Comparison of ENCODE assay signal across 22 cellular contexts in the genomic region with DNA sequence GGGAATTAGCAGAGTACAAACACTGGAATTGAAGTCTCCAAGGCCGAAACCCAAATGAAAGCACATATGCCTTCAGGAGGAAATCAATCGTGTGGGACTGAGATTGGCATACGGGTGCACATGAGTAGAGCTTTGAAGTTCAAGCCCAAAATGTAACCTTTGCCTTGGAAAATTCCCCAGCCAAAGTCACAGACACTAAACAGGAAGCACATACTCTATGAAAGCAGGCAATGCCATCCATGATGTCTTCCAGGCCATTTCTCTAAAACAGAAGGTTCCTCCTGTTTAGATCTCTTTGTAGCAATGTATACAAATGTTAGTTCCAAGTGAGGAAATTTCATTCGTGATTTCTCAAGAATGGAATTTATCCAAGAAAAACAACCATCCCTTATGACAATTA.
DNase-seq lines count a peak whose midpoint lies in the region; ATAC-seq, FAIRE-seq and TF ChIP-seq lines count a peak whose summit lies in the region.
"Had no signal": no experiment of that assay in that cellular context is flagged by ENCODE, and none has a peak within 500 bp of the region (broad histone marks: within the 10 kb centered on the region; RNA-seq: fewer than 3 reads in every experiment).

No MANE protein-coding gene starts in this region.

- H3K4me2 ChIP-seq in A549, result no peak overlapping the region
- H3K4me2 ChIP-seq: BLaER1 had no signal

- no peaks in the 10 kb centered on the region for H3K36me3 Mint-ChIP-seq in activated naive CD8-positive, alpha-beta T cell treated with anti-CD3 and anti-CD28 coated beads for 36 hours
- H3K36me3 Mint-ChIP-seq: CD4-positive, CD25-positive, alpha-beta regulatory T cell; CD8-positive, alpha-beta T cell had no signal

- H3K27me3 Mint-ChIP-seq in activated naive CD8-positive, alpha-beta T cell treated with anti-CD3 and anti-CD28 coated beads for 36 hours, result peaks cover 5% of the 10 kb centered on the region
- H3K27me3 Mint-ChIP-seq: B cell; CD4-positive, CD25-positive, alpha-beta regulatory T cell had no signal

- intact Hi-C loops in right lobe of liver (cut with DNase I), result no loop called here

- H3K4me1 ChIP-seq in A549, result peaks cover 12% of the 10 kb centered on the region; the same call in 1 of the 3 replicates
- H3K4me1 ChIP-seq in right lobe of liver, result no peaks in the 10 kb centered on the region
- H3K4me1 ChIP-seq in suprapubic skin, result no peaks in the 10 kb centered on the region
- H3K4me1 ChIP-seq: Caco-2 had no signal

- POLR2A ChIA-PET in A549 (lab: Yijun Ruan, JAX), result no interaction called here

- H3K9me3 ChIP-seq in A549, result no peaks in the 10 kb centered on the region
- no peaks in the 10 kb centered on the region for H3K9me3 ChIP-seq in right lobe of liver
- H3K9me3 ChIP-seq in suprapubic skin, result no peaks in the 10 kb centered on the region
- H3K9me3 ChIP-seq: Caco-2 had no signal

- H3K4me3 Mint-ChIP-seq in activated naive CD8-positive, alpha-beta T cell treated with anti-CD3 and anti-CD28 coated beads for 36 hours, result no peak overlapping the region
- H3K4me3 Mint-ChIP-seq: B cell; CD4-positive, CD25-positive, alpha-beta regulatory T cell; CD8-positive, alpha-beta T cell had no signal

- H3K27me3 ChIP-seq in right lobe of liver (no peaks in the 10 kb centered on the region), suprapubic skin (no peaks in the 10 kb centered on the region)

- peak; percentile 18 for FAIRE-seq in A549 (lab: Jason Lieb, UNC)
- FAIRE-seq in GM19239 (lab: Jason Lieb, UNC), result peak; percentile 73
- FAIRE-seq: G401.6, GM12892, H1 had no signal

- WGBS in A549 (ENCODE audit: missing lambda C conversion rate), result 63% methylated on average over 4 of the region's 4 CpGs
- 39% methylated on average over 4 of the region's 4 CpGs for WGBS in right lobe of liver (ENCODE audit: insufficient coverage, low coverage, low lambda C conversion rate, missing lambda C conversion rate)
- WGBS in suprapubic skin, result 69% methylated on average over 4 of the region's 4 CpGs

- no peak for DNase-seq in A549 (ENCODE audit: low read depth in 1 of 2, low spot score in 1 of 2)
- DNase-seq in GM19239 (ENCODE audit: insufficient read length, low spot score), result no peak
- peak; percentile 43 for DNase-seq in fibroblast of gingiva (ENCODE audit: low read depth)
- DNase-seq in right lobe of liver, result no peak
- no peak for DNase-seq in activated naive CD8-positive, alpha-beta T cell treated with anti-CD3 and anti-CD28 coated beads for 36 hours
- no peak for DNase-seq in NCI-H446 treated with DMSO at 0.1 percent for 48 hours (lab: John Stamatoyannopoulos, UW)
- DNase-seq in suprapubic skin (ENCODE audit: low spot score in 2 of 2), result no peak
- no peak for DNase-seq in NCI-H1417 treated with DMSO at 0.1 percent for 48 hours (lab: John Stamatoyannopoulos, UW)
- DNase-seq: Caco-2; CD4-positive, CD25-positive, alpha-beta regulatory T cell; CD8-positive, alpha-beta T cell; DMS153; DND-41; GM23248; H7; HCEC 1CT had no signal

- H3K36me3 ChIP-seq in right lobe of liver, result no peaks in the 10 kb centered on the region
- no peaks in the 10 kb centered on the region for H3K36me3 ChIP-seq in suprapubic skin
- H3K36me3 ChIP-seq: BLaER1 had no signal

- no peaks in the 10 kb centered on the region for H3K4me1 Mint-ChIP-seq in activated naive CD8-positive, alpha-beta T cell treated with anti-CD3 and anti-CD28 coated beads for 36 hours
- H3K4me1 Mint-ChIP-seq: B cell; CD4-positive, CD25-positive, alpha-beta regulatory T cell had no signal

- no peak for TF ChIP-seq CTCF in A549 (IDR thresholded peaks at IDR 0.05)
- TF ChIP-seq CTCF in right lobe of liver (IDR thresholded peaks at IDR 0.05), result no peak
- TF ChIP-seq CTCF in suprapubic skin (IDR thresholded peaks at IDR 0.05), result no peak

- H3K27ac ChIP-seq in A549 (no peak overlapping the region), right lobe of liver (no peak overlapping the region), suprapubic skin (no peak overlapping the region)
- H3K27ac ChIP-seq: BLaER1, C4-2B, GM23248 had no signal

- ATAC-seq in A549, result no peak
- peak; percentile 32 to 69 (median 63) for ATAC-seq in right lobe of liver
- ATAC-seq: CD8-positive, alpha-beta T cell had no signal

- TF ChIP-seq RAD21 in A549 (conservative IDR thresholded peaks at IDR 0.05 in 1 of 2, IDR thresholded peaks at IDR 0.05 in 1 of 2), result no peak

- H3K4me3 ChIP-seq in A549 (no peak overlapping the region), right lobe of liver (no peak overlapping the region), suprapubic skin (no peak overlapping the region)
- H3K4me3 ChIP-seq: BLaER1, GM23248 had no signal

- no peak for TF ChIP-seq EP300 in A549 (IDR thresholded peaks at IDR 0.05)
- TF ChIP-seq EP300 in suprapubic skin (IDR thresholded peaks at IDR 0.05), result no peak

- H3K9me3 Mint-ChIP-seq in activated naive CD8-positive, alpha-beta T cell treated with anti-CD3 and anti-CD28 coated beads for 36 hours, result no peaks in the 10 kb centered on the region
- H3K9me3 Mint-ChIP-seq: CD8-positive, alpha-beta T cell had no signal

- CTCF ChIA-PET in A549 (lab: Yijun Ruan, JAX), result interaction anchor here (0.7 kb wide), 1 partner anchor 76 kb away, joined by 3 read pairs; no protein-coding TSS in a partner anchor

- no peak overlapping the region for H3K27ac Mint-ChIP-seq in activated naive CD8-positive, alpha-beta T cell treated with anti-CD3 and anti-CD28 coated beads for 36 hours
- H3K27ac Mint-ChIP-seq: B cell; CD4-positive, CD25-positive, alpha-beta regulatory T cell; CD8-positive, alpha-beta T cell had no signal

- no peak for TF ChIP-seq POLR2A in A549 (IDR thresholded peaks at IDR 0.05; ENCODE audit: low read length)
- TF ChIP-seq POLR2A in right lobe of liver (IDR thresholded peaks at IDR 0.05), result no peak
- TF ChIP-seq POLR2A in suprapubic skin (IDR thresholded peaks at IDR 0.05), result no peak

TF ChIP-seq in A549, 52 proteins besides CTCF, POLR2A, EP300 and RAD21 (continues in another document):
- no peak for TF ChIP-seq TP53 (CRISPR knock-in tag; IDR thresholded peaks at IDR 0.05)
- TF ChIP-seq HOXB5 (CRISPR knock-in tag; IDR thresholded peaks at IDR 0.05), result no peak
- TF ChIP-seq, protein P1, sequence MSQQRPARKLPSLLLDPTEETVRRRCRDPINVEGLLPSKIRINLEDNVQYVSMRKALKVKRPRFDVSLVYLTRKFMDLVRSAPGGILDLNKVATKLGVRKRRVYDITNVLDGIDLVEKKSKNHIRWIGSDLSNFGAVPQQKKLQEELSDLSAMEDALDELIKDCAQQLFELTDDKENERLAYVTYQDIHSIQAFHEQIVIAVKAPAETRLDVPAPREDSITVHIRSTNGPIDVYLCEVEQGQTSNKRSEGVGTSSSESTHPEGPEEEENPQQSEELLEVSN (IDR thresholded peaks at IDR 0.05; ENCODE audit: borderline replicate concordance, low read depth), result no peak
- no peak for TF ChIP-seq CBX8 (IDR thresholded peaks at IDR 0.05)
- no peak for TF ChIP-seq ESRRA (IDR thresholded peaks at IDR 0.05; ENCODE audit: borderline replicate concordance, low read length)
- no peak for TF ChIP-seq REST (IDR thresholded peaks at IDR 0.05)
- TF ChIP-seq MYC (IDR thresholded peaks at IDR 0.05; ENCODE audit: borderline replicate concordance, low read length), result no peak
- no peak for TF ChIP-seq BHLHE40 (IDR thresholded peaks at IDR 0.05; ENCODE audit: low read depth, low read length)
- no peak for TF ChIP-seq ELK1 (IDR thresholded peaks at IDR 0.05; ENCODE audit: low read depth, low read length)
- TF ChIP-seq, protein P2, sequence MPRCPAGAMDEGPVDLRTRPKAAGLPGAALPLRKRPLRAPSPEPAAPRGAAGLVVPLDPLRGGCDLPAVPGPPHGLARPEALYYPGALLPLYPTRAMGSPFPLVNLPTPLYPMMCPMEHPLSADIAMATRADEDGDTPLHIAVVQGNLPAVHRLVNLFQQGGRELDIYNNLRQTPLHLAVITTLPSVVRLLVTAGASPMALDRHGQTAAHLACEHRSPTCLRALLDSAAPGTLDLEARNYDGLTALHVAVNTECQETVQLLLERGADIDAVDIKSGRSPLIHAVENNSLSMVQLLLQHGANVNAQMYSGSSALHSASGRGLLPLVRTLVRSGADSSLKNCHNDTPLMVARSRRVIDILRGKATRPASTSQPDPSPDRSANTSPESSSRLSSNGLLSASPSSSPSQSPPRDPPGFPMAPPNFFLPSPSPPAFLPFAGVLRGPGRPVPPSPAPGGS (IDR thresholded peaks at IDR 0.05), result no peak

Comparison
In these comparisons a context has a peak if more than half of its experiments do, and no peak if none do; other contexts are left out.
1. ATAC-seq: peak in right lobe of liver (4 of 4); none in A549 (0 of 2).